In the genomic region with DNA sequence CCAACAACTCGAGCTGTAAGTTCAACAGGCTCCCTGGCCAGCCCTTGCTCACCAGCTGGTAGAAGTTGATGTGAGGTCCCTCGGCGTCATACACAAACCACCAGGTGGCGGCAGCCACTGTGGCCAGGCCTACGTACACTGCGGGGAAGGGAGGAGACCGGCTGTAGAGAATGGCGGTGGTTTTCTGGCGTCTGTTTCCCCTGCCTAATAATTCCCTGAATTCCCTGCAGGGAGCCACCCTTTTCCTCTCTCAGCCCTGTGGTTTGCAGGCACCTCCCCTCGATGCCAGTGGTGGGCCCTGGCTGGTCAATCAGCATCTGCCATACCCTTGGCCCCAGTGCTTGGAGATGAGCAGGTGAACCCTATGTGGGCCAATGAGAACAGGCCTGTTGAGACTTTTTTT, we compare ENCODE assay signal across 8 cellular contexts. TPM values are rescaled to one million over a fixed set of nuclear protein-coding genes. Genes with fewer than 3 reads are reported as not detected.
DNase-seq lines count a peak whose midpoint lies in the region; ATAC-seq and TF ChIP-seq lines count a peak whose summit lies in the region.

No MANE protein-coding gene starts in this region.

- intact Hi-C loops in activated CD4-positive, alpha-beta T cell treated with anti-CD3 and anti-CD28 coated beads for 36 hours (cut with DNase I, micrococcal nuclease) = loop anchor here in 1 of 2 experiments (1.0 kb wide), 1 partner anchor 69 kb away; no protein-coding TSS in a partner anchor
- intact Hi-C loops in psoas muscle (cut with DNase I) = loop anchor here (2.0 to 5.0 kb wide), 2 partner anchors 67 to 68 kb away; no protein-coding TSS in a partner anchor

- peaks cover 39% of the 10 kb centered on the region for H3K36me3 Mint-ChIP-seq in activated CD4-positive, alpha-beta T cell treated with anti-CD3 and anti-CD28 coated beads for 36 hours (ENCODE audit: low read depth)
- peaks cover 77% of the 10 kb centered on the region for H3K36me3 Mint-ChIP-seq in activated CD4-positive, alpha-beta memory T cell treated with anti-CD3 and anti-CD28 coated beads, Interleukin-2, amount 10 ng/mL, durations not matched to agents 7 days and 5 days (ENCODE audit: low read depth)

- H3K4me3 Mint-ChIP-seq in activated CD4-positive, alpha-beta T cell treated with anti-CD3 and anti-CD28 coated beads for 36 hours = no peak overlapping the region
- H3K4me3 Mint-ChIP-seq in activated CD4-positive, alpha-beta memory T cell treated with anti-CD3 and anti-CD28 coated beads, Interleukin-2, amount 10 ng/mL, durations not matched to agents 7 days and 5 days = no peak overlapping the region

- H3K36me3 ChIP-seq in cardiac muscle cell (no peaks in the 10 kb centered on the region), psoas muscle (ENCODE audit: insufficient read depth in 1 of 2, low read depth in 1 of 2) (no peaks in the 10 kb centered on the region)

- POLR2A ChIA-PET in activated CD4-positive, alpha-beta T cell treated with anti-CD3 and anti-CD28 coated beads for 36 hours (lab: Charles Lee) = interaction anchor here (0.6 kb wide), 1 partner anchor 28 kb away, joined by 3 read pairs; no protein-coding TSS in a partner anchor
- POLR2A ChIA-PET in activated CD4-positive, alpha-beta memory T cell treated with anti-CD3 and anti-CD28 coated beads, Interleukin-2, amount 10 ng/mL, durations not matched to agents 7 days and 5 days (lab: Charles Lee) = no interaction called here

- no peaks in the 10 kb centered on the region for H3K27me3 ChIP-seq in cardiac muscle cell
- no peaks in the 10 kb centered on the region for H3K27me3 ChIP-seq in psoas muscle (ENCODE audit: insufficient read depth in 3 of 3, low read length in 2 of 3)

- ATAC-seq in activated CD4-positive, alpha-beta T cell treated with anti-CD3 and anti-CD28 coated beads for 36 hours = peak; percentile 80
- ATAC-seq in psoas muscle = peak; percentile 87 to 91 (median 90)
- ATAC-seq in HG02610 (IDR thresholded peaks at IDR 0.05; ENCODE audit: unreplicated experiment) = no peak

- no peak overlapping the region for H3K4me3 ChIP-seq in cardiac muscle cell
- H3K4me3 ChIP-seq in psoas muscle = no peak overlapping the region

- no peaks in the 10 kb centered on the region for H3K9me3 Mint-ChIP-seq in activated CD4-positive, alpha-beta T cell treated with anti-CD3 and anti-CD28 coated beads for 36 hours (ENCODE audit: low read depth)
- no peaks in the 10 kb centered on the region for H3K9me3 Mint-ChIP-seq in activated CD4-positive, alpha-beta memory T cell treated with anti-CD3 and anti-CD28 coated beads, Interleukin-2, amount 10 ng/mL, durations not matched to agents 7 days and 5 days

- H3K4me1 ChIP-seq in cardiac muscle cell (ENCODE audit: low read depth) (no peaks in the 10 kb centered on the region), psoas muscle (no peaks in the 10 kb centered on the region)

- H3K27ac Mint-ChIP-seq in activated CD4-positive, alpha-beta T cell treated with anti-CD3 and anti-CD28 coated beads for 36 hours = no peak overlapping the region
- no peak overlapping the region for H3K27ac Mint-ChIP-seq in activated CD4-positive, alpha-beta memory T cell treated with anti-CD3 and anti-CD28 coated beads, Interleukin-2, amount 10 ng/mL, durations not matched to agents 7 days and 5 days

- no peaks in the 10 kb centered on the region for H3K27me3 Mint-ChIP-seq in activated CD4-positive, alpha-beta T cell treated with anti-CD3 and anti-CD28 coated beads for 36 hours
- H3K27me3 Mint-ChIP-seq in activated CD4-positive, alpha-beta memory T cell treated with anti-CD3 and anti-CD28 coated beads, Interleukin-2, amount 10 ng/mL, durations not matched to agents 7 days and 5 days = no peaks in the 10 kb centered on the region

- no peaks in the 10 kb centered on the region for H3K4me1 Mint-ChIP-seq in activated CD4-positive, alpha-beta T cell treated with anti-CD3 and anti-CD28 coated beads for 36 hours
- peaks cover 3% of the 10 kb centered on the region for H3K4me1 Mint-ChIP-seq in activated CD4-positive, alpha-beta memory T cell treated with anti-CD3 and anti-CD28 coated beads, Interleukin-2, amount 10 ng/mL, durations not matched to agents 7 days and 5 days

- 11 to 26% (median 21%) methylated on average over 10 of the region's 10 CpGs for WGBS in psoas muscle, 3 donors

- H3K9me3 ChIP-seq in cardiac muscle cell (ENCODE audit: low read depth) = no peaks in the 10 kb centered on the region
- H3K9me3 ChIP-seq in psoas muscle = no peaks in the 10 kb centered on the region

- CTCF ChIA-PET in activated CD4-positive, alpha-beta T cell treated with anti-CD3 and anti-CD28 coated beads for 36 hours (lab: Charles Lee) = interaction anchor here (0.7 to 2.1 kb wide), 3 partner anchors 19 to 67 kb away, joined by 4 to 5 read pairs (median 4); partner anchors contain the start of gene P2RX1
- CTCF ChIA-PET in activated CD4-positive, alpha-beta memory T cell treated with anti-CD3 and anti-CD28 coated beads, Interleukin-2, amount 10 ng/mL, durations not matched to agents 7 days and 5 days (lab: Charles Lee) = interaction anchor here (0.9 to 1.4 kb wide), 3 partner anchors 14 to 30 kb away, joined by 3 to 4 read pairs (median 3); no protein-coding TSS in a partner anchor

- TF ChIP-seq CTCF in cardiac muscle cell (IDR thresholded peaks at IDR 0.05; ENCODE audit: low read depth, low read length) (peak; percentile 82), psoas muscle (IDR thresholded peaks at IDR 0.05) (peak; percentile 55)

- peak; percentile 64 for DNase-seq in activated CD4-positive, alpha-beta T cell treated with anti-CD3 and anti-CD28 coated beads for 36 hours
- DNase-seq in activated CD4-positive, alpha-beta T cell treated with anti-CD3 and anti-CD28 coated beads, Interleukin-2, amount 50 U/mL, for 4 hours = no peak
- peak; percentile 8 for DNase-seq in NCI-H1105 treated with DMSO at 0.1 percent for 48 hours (lab: John Stamatoyannopoulos, UW)
- DNase-seq in activated CD4-positive, alpha-beta memory T cell treated with anti-CD3 and anti-CD28 coated beads, Interleukin-2, amount 10 ng/mL, durations not matched to agents 7 days and 5 days = peak; percentile 30
- peak; percentile 88 to 89 for DNase-seq in cardiac muscle cell (ENCODE audit: low read depth in 1 of 2, low spot score in 1 of 2)
- peak; percentile 49 to 79 for DNase-seq in psoas muscle
- no peak for DNase-seq in GOT3 (lab: John Stamatoyannopoulos, UW)

- H3K27ac ChIP-seq in cardiac muscle cell = no peak overlapping the region
- H3K27ac ChIP-seq in psoas muscle = no peak overlapping the region

RNA-seq across cellular contexts. Expression of gene P2RX1, which starts 18.9 kb away (rescaled TPM):
- under 1 TPM; 0.72 to 0.89 TPM for total RNA-seq in activated CD4-positive, alpha-beta T cell treated with anti-CD3 and anti-CD28 coated beads for 36 hours
- total RNA-seq in activated CD4-positive, alpha-beta memory T cell treated with anti-CD3 and anti-CD28 coated beads, Interleukin-2, amount 10 ng/mL, durations not matched to agents 7 days and 5 days = under 1 TPM; 0.45 to 0.65 TPM
- total RNA-seq in cardiac muscle cell = 1.9 and 3.2 TPM in 2 replicates
- polyA plus RNA-seq in cardiac muscle cell = 1.8 and 3.6 TPM in 2 replicates
- under 1 TPM; 0.18 to 0.94 (median 0.32) TPM for total RNA-seq in psoas muscle
- polyA plus RNA-seq in psoas muscle = under 1 TPM; 0.06 to 0.13 (median 0.07) TPM

RNA-seq across cellular contexts. Expression of gene ATP2A3, which starts 29.1 kb away (rescaled TPM):
- total RNA-seq in activated CD4-positive, alpha-beta T cell treated with anti-CD3 and anti-CD28 coated beads for 36 hours = 10 to 100 TPM; 92.6 to 98.3 TPM
- total RNA-seq in activated CD4-positive, alpha-beta memory T cell treated with anti-CD3 and anti-CD28 coated beads, Interleukin-2, amount 10 ng/mL, durations not matched to agents 7 days and 5 days = 100 to 1,000 TPM; 290 to 291 TPM
- total RNA-seq in cardiac muscle cell (1.9 and 6.9 TPM in 2 replicates), psoas muscle (1 to 10 TPM; 2.9 to 3.4 (median 3.1) TPM)
- polyA plus RNA-seq in cardiac muscle cell (4.2 and 15.8 TPM in 2 replicates), psoas muscle (1 to 10 TPM; 1.2 to 3.8 (median 1.7) TPM)

RNA-seq across cellular contexts. Expression of gene CAMKK1, which starts 42.3 kb away (rescaled TPM):
- total RNA-seq in activated CD4-positive, alpha-beta T cell treated with anti-CD3 and anti-CD28 coated beads for 36 hours = 1 to 10 TPM; 4.5 to 5.4 TPM
- total RNA-seq in activated CD4-positive, alpha-beta memory T cell treated with anti-CD3 and anti-CD28 coated beads, Interleukin-2, amount 10 ng/mL, durations not matched to agents 7 days and 5 days = 1 to 10 TPM; 1.4 to 1.8 TPM
- total RNA-seq in cardiac muscle cell (9.9 and 12.4 TPM in 2 replicates), psoas muscle (1 to 10 TPM in 3 of 4 donors, under 1 TPM in 1; 0.92 to 2.3 (median 1.8) TPM)
- polyA plus RNA-seq in cardiac muscle cell (6.5 and 7.7 TPM in 2 replicates), psoas muscle (1 to 10 TPM in 2 of 3 donors, under 1 TPM in 1; 0.91 to 1.5 (median 1.3) TPM)

Comparison
In these comparisons a context has a peak if more than half of its experiments do, and no peak if none do; other contexts are left out.
1. DNase-seq: peak in activated CD4-positive, alpha-beta T cell treated with anti-CD3 and anti-CD28 coated beads for 36 hours (single experiment), NCI-H1105 treated with DMSO at 0.1 percent for 48 hours (single experiment), activated CD4-positive, alpha-beta memory T cell treated with anti-CD3 and anti-CD28 coated beads, Interleukin-2, amount 10 ng/mL, durations not matched to agents 7 days and 5 days (single experiment), cardiac muscle cell (2 of 2) and psoas muscle (2 of 2); none in activated CD4-positive, alpha-beta T cell treated with anti-CD3 and anti-CD28 coated beads, Interleukin-2, amount 50 U/mL, for 4 hours (0 of 2) and GOT3 (single experiment).
2. RNA of gene ATP2A3, which starts 29.1 kb away (total RNA-seq): 290 to 291 TPM in activated CD4-positive, alpha-beta memory T cell treated with anti-CD3 and anti-CD28 coated beads, Interleukin-2, amount 10 ng/mL, durations not matched to agents 7 days and 5 days and 92.6 to 98.3 TPM in activated CD4-positive, alpha-beta T cell treated with anti-CD3 and anti-CD28 coated beads for 36 hours; 1.9 to 6.9 TPM in cardiac muscle cell and 2.9 to 3.4 TPM in psoas muscle; every median in the first group is over 10 times any median in the second.